ENCODE assay signal across 8 cellular contexts in the genomic region with DNA sequence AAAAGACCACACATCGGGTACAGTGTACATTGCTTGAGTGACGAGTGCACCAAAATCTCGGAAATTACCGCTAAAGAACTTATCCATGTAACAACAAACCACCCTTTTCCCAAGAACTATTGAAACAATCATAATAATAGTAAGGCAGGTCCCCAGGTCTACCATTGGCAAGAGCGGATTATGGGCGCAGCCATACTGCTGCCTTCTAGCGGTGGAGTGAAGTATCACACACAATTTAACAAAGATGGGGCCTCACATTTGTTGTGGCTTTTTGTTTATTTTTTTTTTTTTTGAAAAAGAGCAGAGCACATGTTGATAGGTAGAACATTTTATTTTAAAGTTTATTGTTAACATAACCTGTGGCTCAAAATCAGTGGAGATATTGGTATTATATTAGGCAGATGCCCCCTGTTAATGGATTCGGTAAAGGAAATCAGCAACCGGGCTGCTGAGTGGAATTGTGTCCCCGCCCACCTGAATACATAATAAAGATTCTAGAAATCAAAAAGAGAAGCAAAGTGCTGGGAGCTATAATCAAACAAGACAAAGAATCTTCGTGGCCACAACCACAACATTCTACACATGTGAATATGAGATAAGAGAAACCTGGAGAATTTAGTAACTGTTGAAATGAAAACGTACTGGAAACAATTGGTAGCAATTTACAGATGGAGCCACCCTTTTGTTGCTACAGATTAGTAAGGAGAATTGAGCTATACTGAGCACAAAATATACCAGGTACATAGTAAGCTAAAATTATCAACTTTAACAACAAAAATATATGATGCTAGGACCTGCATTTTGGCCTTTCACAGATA.
DNase-seq lines count a peak whose midpoint lies in the region; ATAC-seq and TF ChIP-seq lines count a peak whose summit lies in the region.

No MANE protein-coding gene starts in this region.

- H3K9me2 ChIP-seq in GM23338 (ENCODE audit: insufficient read depth): no peaks in the 10 kb centered on the region

- H3K27me3 Mint-ChIP-seq in CD14-positive monocyte (ENCODE audit: low read depth in 3 of 3): peaks cover 4 to 25% (median 24%) of the 10 kb centered on the region in 3 donors
- H3K27me3 Mint-ChIP-seq in GM23338 (ENCODE audit: insufficient read depth, low read depth, poor library complexity): no peaks in the 10 kb centered on the region

- H3K36me3 ChIP-seq in GM23338 (ENCODE audit: insufficient read depth): no peaks in the 10 kb centered on the region
- no peaks in the 10 kb centered on the region for H3K36me3 ChIP-seq in WERI-Rb-1

- H3K9me3 Mint-ChIP-seq in CD14-positive monocyte (peaks cover 2 to 7% (median 5%) of the 10 kb centered on the region in 7 donors), GM23338 (no peaks in the 10 kb centered on the region; the same call in 2 of the 3 replicates)

- H3K36me3 Mint-ChIP-seq in CD14-positive monocyte: no peaks in the 10 kb centered on the region
- peaks cover 2% of the 10 kb centered on the region; the same call in 1 of the 3 replicates for H3K36me3 Mint-ChIP-seq in GM23338 (ENCODE audit: low read depth)

- no peak overlapping the region for H3K27ac ChIP-seq in GM23338 (ENCODE audit: low read depth)
- no peak overlapping the region for H3K27ac ChIP-seq in WERI-Rb-1

- intact Hi-C loops in CD14-positive monocyte (cut with micrococcal nuclease): loop anchor here in 1 of 2 donors (10.0 kb wide), 1 partner anchor 192 kb away; no protein-coding TSS in a partner anchor

- no peak overlapping the region for H3K4me3 Mint-ChIP-seq in CD14-positive monocyte
- no peak overlapping the region for H3K4me3 Mint-ChIP-seq in GM23338

- H3K27ac Mint-ChIP-seq in CD14-positive monocyte (no peak overlapping the region), GM23338 (no peak overlapping the region)

- H3K4me2 ChIP-seq in GM23338: no peak overlapping the region

- H3K4me1 Mint-ChIP-seq in CD14-positive monocyte: peaks cover 3% of the 10 kb centered on the region
- peaks cover 7% of the 10 kb centered on the region for H3K4me1 Mint-ChIP-seq in GM23338

- H3K79me2 ChIP-seq in GM23338 (replicated peaks; ENCODE audit: insufficient read depth): no peaks in the 10 kb centered on the region

- no peak overlapping the region for H3K4me3 ChIP-seq in GM23338
- no peak overlapping the region for H3K4me3 ChIP-seq in WERI-Rb-1 (ENCODE audit: low read depth, low read length)

- H3K4me1 ChIP-seq in GM23338 (ENCODE audit: insufficient read depth): no peaks in the 10 kb centered on the region

- H3F3A ChIP-seq in GM23338 (replicated peaks; ENCODE audit: low read depth): no peaks in the 10 kb centered on the region; the same call in 1 of the 2 replicates

- no peak overlapping the region for H2AFZ ChIP-seq in GM23338

- no peaks in the 10 kb centered on the region for H3K9me3 ChIP-seq in WERI-Rb-1 (ENCODE audit: severe bottlenecking)

- TF ChIP-seq CTCF in CD14-positive monocyte (IDR thresholded peaks at IDR 0.05) (peak; percentile 64), GM23338 (conservative IDR thresholded peaks at IDR 0.05; ENCODE audit: low read depth in 2 of 2) (peak; percentile 80 to 90), WERI-Rb-1 (IDR thresholded peaks at IDR 0.05; ENCODE audit: low read depth, low read length) (peak; percentile 72)

- DNase-seq in CD14-positive monocyte (ENCODE audit: low spot score) (no peak), GM23338 (ENCODE audit: low spot score) (peak; percentile 63), WERI-Rb-1 (peak; percentile 54), left lobe of liver (ENCODE audit: low spot score) (no peak), dedifferentiated amniotic fluid mesenchymal stem cell (ENCODE audit: extremely low spot score) (no peak)

- no peaks in the 10 kb centered on the region for H4K20me1 ChIP-seq in GM23338 (replicated peaks; ENCODE audit: insufficient read depth)

- H3K27me3 ChIP-seq in GM23338 (ENCODE audit: insufficient read depth) (no peaks in the 10 kb centered on the region), WERI-Rb-1 (ENCODE audit: insufficient read depth, low read depth, severe bottlenecking) (no peaks in the 10 kb centered on the region)

- ATAC-seq in GM23338 (peak; percentile 69), left lobe of liver (peak; percentile 82), GM18873 (IDR thresholded peaks at IDR 0.05; ENCODE audit: low FRiP score, unreplicated experiment) (no peak), HG02588 (IDR thresholded peaks at IDR 0.05; ENCODE audit: unreplicated experiment) (no peak), HG02840 (IDR thresholded peaks at IDR 0.05; ENCODE audit: low FRiP score, unreplicated experiment) (no peak)

TF ChIP-seq in GM23338, 12 proteins besides CTCF, POLR2A, EP300 and RAD21 (continues in another document):
- TF ChIP-seq JUNB (IDR thresholded peaks at IDR 0.05; ENCODE audit: unreplicated experiment): no peak
- no peak for TF ChIP-seq ZNF331 (CRISPR knock-in tag; IDR thresholded peaks at IDR 0.05; ENCODE audit: low read depth)
- no peak for TF ChIP-seq ZNF462 (CRISPR knock-in tag; IDR thresholded peaks at IDR 0.05)

Comparison
In these comparisons a context has a peak if more than half of its experiments do, and no peak if none do; other contexts are left out.
1. DNase-seq: peak in GM23338 (single experiment) and WERI-Rb-1 (single experiment); none in CD14-positive monocyte (single experiment), left lobe of liver (single experiment) and dedifferentiated amniotic fluid mesenchymal stem cell (single experiment).
2. ATAC-seq: peak in GM23338 (single experiment) and left lobe of liver (single experiment); none in GM18873 (single experiment), HG02588 (single experiment) and HG02840 (single experiment).
3. Peak in every context shown above with its lines, with median percentiles within 50 percentile points of each other: CTCF ChIP-seq.